8 cellular contexts compared by ENCODE assay signal in the genomic region with DNA sequence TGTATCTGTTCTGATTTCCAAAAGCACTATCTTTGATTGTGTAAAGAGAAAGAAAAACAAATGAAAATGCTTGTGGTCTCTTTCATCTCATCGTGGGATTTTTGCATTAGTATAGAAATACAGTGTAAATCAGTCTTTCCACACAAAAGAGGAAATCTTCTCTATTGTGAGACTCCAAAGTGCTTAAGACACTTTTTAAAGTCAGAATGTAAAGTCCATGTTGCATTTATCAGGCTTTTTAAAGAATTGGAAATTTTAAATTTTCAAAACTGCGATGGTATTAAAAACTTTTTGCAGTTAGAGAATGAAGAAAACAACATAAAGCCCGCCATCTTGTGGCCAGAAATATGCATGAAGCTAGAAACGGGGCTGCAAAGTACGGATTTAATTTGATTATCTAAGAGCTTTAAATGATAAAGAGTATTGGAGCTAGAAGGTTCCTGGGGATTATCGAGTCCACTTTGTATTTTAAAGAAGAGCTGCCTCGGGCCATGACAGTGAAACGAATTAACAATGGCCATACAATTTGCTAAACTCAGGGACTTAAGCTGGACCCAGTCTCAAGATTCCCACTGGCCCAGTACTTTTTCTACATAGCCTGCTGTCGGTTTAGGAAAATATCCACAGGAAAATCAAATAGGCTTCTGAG.
DNase-seq lines count a peak whose midpoint lies in the region; TF ChIP-seq lines count a peak whose summit lies in the region.

No MANE protein-coding gene starts in this region.

- no peaks in the 10 kb centered on the region for H3K27me3 Mint-ChIP-seq in brain

- peaks cover 15% of the 10 kb centered on the region for H3K4me1 Mint-ChIP-seq in brain

- H3K4me3 Mint-ChIP-seq in brain: peak overlapping the region in 3 of 5 experiments; percentile 15 to 57 (median 32)

- no peak for TF ChIP-seq EP300 in Ishikawa (IDR thresholded peaks at IDR 0.05; ENCODE audit: borderline replicate concordance)

- no peak overlapping the region for H3K4me3 ChIP-seq in kidney epithelial cell (ENCODE audit: low read depth, low read length)

- no peaks in the 10 kb centered on the region for H3K9me3 Mint-ChIP-seq in brain

- H3K27ac Mint-ChIP-seq in brain: peak overlapping the region in 1 of 5 experiments; percentile 47

- H3K36me3 Mint-ChIP-seq in brain: no peaks in the 10 kb centered on the region

- no peaks in the 10 kb centered on the region for H3K27me3 ChIP-seq in kidney epithelial cell (ENCODE audit: control insufficient read depth, insufficient read depth, low read length)

- peak; percentile 68 for TF ChIP-seq RAD21 in Ishikawa (IDR thresholded peaks at IDR 0.05; ENCODE audit: low read depth)

- TF ChIP-seq CTCF in brain (conservative IDR thresholded peaks at IDR 0.05): peak; percentile 80 to 88
- peak; percentile 54 for TF ChIP-seq CTCF in kidney epithelial cell (IDR thresholded peaks at IDR 0.05; ENCODE audit: insufficient read depth, low read length, poor library complexity, severe bottlenecking)

- DNase-seq in activated gamma-delta T cell treated with Interleukin-2 at 50 U/mL for 16 hours (peak; percentile 26), activated gamma-delta T cell (lab: John Stamatoyannopoulos, UW) (no peak), T follicular helper cell (ENCODE audit: low read depth) (peak; percentile 16), kidney epithelial cell (ENCODE audit: low read depth) (no peak), cortex of kidney (lab: John Stamatoyannopoulos, UW) (no peak)
- DNase-seq in stimulated activated CD4-positive, alpha-beta T cell treated with anti-CD3 and anti-CD28 coated beads, TNF-alpha, amount 100 ng/mL, for 24 hours (ENCODE audit: low read depth in 3 of 3): peak; percentile 19 to 26 (median 20)

- H3K36me3 ChIP-seq in kidney epithelial cell (ENCODE audit: control insufficient read depth, insufficient read depth, low read length): no peaks in the 10 kb centered on the region

TF ChIP-seq in Ishikawa, 13 proteins besides CTCF, POLR2A, EP300 and RAD21:
- no peak for TF ChIP-seq CEBPB (IDR thresholded peaks at IDR 0.05)
- TF ChIP-seq YY1 (IDR thresholded peaks at IDR 0.05; ENCODE audit: low read depth): no peak
- no peak for TF ChIP-seq CREB1 (IDR thresholded peaks at IDR 0.05; ENCODE audit: low read depth)
- TF ChIP-seq, protein P1, sequence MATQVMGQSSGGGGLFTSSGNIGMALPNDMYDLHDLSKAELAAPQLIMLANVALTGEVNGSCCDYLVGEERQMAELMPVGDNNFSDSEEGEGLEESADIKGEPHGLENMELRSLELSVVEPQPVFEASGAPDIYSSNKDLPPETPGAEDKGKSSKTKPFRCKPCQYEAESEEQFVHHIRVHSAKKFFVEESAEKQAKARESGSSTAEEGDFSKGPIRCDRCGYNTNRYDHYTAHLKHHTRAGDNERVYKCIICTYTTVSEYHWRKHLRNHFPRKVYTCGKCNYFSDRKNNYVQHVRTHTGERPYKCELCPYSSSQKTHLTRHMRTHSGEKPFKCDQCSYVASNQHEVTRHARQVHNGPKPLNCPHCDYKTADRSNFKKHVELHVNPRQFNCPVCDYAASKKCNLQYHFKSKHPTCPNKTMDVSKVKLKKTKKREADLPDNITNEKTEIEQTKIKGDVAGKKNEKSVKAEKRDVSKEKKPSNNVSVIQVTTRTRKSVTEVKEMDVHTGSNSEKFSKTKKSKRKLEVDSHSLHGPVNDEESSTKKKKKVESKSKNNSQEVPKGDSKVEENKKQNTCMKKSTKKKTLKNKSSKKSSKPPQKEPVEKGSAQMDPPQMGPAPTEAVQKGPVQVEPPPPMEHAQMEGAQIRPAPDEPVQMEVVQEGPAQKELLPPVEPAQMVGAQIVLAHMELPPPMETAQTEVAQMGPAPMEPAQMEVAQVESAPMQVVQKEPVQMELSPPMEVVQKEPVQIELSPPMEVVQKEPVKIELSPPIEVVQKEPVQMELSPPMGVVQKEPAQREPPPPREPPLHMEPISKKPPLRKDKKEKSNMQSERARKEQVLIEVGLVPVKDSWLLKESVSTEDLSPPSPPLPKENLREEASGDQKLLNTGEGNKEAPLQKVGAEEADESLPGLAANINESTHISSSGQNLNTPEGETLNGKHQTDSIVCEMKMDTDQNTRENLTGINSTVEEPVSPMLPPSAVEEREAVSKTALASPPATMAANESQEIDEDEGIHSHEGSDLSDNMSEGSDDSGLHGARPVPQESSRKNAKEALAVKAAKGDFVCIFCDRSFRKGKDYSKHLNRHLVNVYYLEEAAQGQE (IDR thresholded peaks at IDR 0.05; ENCODE audit: low read depth): no peak
- no peak for TF ChIP-seq NFIC (IDR thresholded peaks at IDR 0.05)
- TF ChIP-seq TCF12 (IDR thresholded peaks at IDR 0.05; ENCODE audit: low read depth): no peak
- no peak for TF ChIP-seq FOXM1 (IDR thresholded peaks at IDR 0.05; ENCODE audit: borderline replicate concordance, low read depth)
- TF ChIP-seq, protein P2, sequence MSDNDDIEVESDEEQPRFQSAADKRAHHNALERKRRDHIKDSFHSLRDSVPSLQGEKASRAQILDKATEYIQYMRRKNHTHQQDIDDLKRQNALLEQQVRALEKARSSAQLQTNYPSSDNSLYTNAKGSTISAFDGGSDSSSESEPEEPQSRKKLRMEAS (IDR thresholded peaks at IDR 0.05): no peak
- no peak for TF ChIP-seq TAF1 (IDR thresholded peaks at IDR 0.05; ENCODE audit: low read depth)
- no peak for TF ChIP-seq ZBTB7A (IDR thresholded peaks at IDR 0.05; ENCODE audit: low read depth)
- TF ChIP-seq EGR1 (IDR thresholded peaks at IDR 0.05): no peak
- TF ChIP-seq, protein P3, sequence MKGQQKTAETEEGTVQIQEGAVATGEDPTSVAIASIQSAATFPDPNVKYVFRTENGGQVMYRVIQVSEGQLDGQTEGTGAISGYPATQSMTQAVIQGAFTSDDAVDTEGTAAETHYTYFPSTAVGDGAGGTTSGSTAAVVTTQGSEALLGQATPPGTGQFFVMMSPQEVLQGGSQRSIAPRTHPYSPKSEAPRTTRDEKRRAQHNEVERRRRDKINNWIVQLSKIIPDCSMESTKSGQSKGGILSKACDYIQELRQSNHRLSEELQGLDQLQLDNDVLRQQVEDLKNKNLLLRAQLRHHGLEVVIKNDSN (IDR thresholded peaks at IDR 0.05): no peak
- TF ChIP-seq TEAD4 (IDR thresholded peaks at IDR 0.05): no peak
TF ChIP-seq in Ishikawa: peak in this region for 0.

Comparison
In these comparisons a context has a peak if more than half of its experiments do, and no peak if none do; other contexts are left out.
1. DNase-seq: peak in activated gamma-delta T cell treated with Interleukin-2 at 50 U/mL for 16 hours (single experiment), T follicular helper cell (single experiment) and stimulated activated CD4-positive, alpha-beta T cell treated with anti-CD3 and anti-CD28 coated beads, TNF-alpha, amount 100 ng/mL, for 24 hours (3 of 3); none in activated gamma-delta T cell (single experiment), kidney epithelial cell (single experiment) and cortex of kidney (single experiment).